ENCODE assay signal across 17 cellular contexts in the genomic region with DNA sequence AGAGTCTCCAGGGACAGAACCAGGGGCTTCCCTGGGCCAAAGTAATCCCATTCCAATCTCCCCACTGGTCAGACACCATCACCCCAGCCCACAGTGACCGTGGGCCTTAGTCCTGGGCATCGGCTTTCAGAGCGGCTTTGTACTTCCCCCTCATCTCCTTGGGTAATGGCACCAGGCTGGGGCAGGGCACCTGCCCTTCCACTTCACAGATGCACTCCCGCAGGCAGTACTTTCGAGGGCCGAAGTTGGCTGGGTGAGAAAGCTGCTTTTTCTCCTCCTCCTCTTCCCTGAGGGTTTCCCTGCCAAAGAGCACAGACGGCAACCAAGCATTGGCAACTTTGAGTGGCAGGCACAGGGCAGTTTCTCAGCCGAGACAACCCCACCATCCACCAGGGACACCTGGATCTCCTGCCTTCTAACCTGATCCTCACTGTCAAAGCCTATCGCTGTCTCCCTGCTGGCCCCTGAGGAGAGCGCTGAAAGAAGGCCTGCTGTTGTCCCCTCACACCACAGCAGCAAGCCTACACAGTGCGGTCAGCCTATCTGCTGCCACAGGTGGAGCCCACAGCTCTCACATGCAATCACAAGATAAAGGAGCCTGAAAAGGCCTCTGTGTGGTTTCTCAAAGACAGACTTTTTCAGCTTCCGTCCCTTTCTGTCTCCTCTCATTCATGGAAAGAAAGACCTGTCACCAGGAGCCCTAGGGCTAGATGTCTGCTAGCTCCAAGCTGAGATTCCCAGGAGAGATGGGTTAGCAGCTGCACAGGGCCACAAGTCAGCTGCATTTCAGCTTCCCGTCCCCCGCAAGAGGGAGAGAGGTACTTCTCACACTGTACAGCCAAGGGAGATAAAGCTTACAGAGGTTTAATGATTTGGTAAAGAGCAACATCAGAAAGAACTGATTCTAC. TPM values are rescaled to one million over a fixed set of nuclear protein-coding genes. Genes with fewer than 3 reads are reported as not detected.
DNase-seq lines count a peak whose midpoint lies in the region; ATAC-seq and TF ChIP-seq lines count a peak whose summit lies in the region.
"Had no signal": no experiment of that assay in that cellular context is flagged by ENCODE, and none has a peak within 500 bp of the region (broad histone marks: within the 10 kb centered on the region; RNA-seq: fewer than 3 reads in every experiment).

No MANE protein-coding gene starts in this region.

- H3K4me2 ChIP-seq in BLaER1, result peak overlapping the region; percentile 89
- H3K4me2 ChIP-seq in DND-41 (ENCODE audit: insufficient read depth, low read length), result no peak overlapping the region

- H3K4me1 ChIP-seq in BLaER1 (peaks cover 78% of the 10 kb centered on the region), DND-41 (ENCODE audit: insufficient read depth, low read length) (no peaks in the 10 kb centered on the region; the same call in 1 of the 2 replicates), mucosa of descending colon (ENCODE audit: low read depth) (no peaks in the 10 kb centered on the region)
- H3K4me1 ChIP-seq: uterus had no signal

- H3K9ac ChIP-seq in BLaER1 (peak overlapping the region; percentile 60), DND-41 (ENCODE audit: low read depth, low read length) (no peak overlapping the region)

- H3K9me3 Mint-ChIP-seq in activated B cell treated with CpG ODN at 0.5 μM for 24 hours, result peaks cover 2% of the 10 kb centered on the region
- no peaks in the 10 kb centered on the region for H3K9me3 Mint-ChIP-seq in endothelial cell (ENCODE audit: unreplicated experiment)
- H3K9me3 Mint-ChIP-seq in HFFc6, result no peaks in the 10 kb centered on the region
- H3K9me3 Mint-ChIP-seq: activated T-cell treated with anti-CD3 and anti-CD28 coated beads, Interleukin-2, amount 50 U/mL, for 72 hours had no signal

- POLR2A ChIA-PET in activated B cell treated with CpG ODN at 0.5 μM for 24 hours (lab: Charles Lee), result interaction anchor here (1.3 kb wide), 1 partner anchor 12 kb away, joined by 3 read pairs; the partner anchor contains the start of gene MRPS25

- no peak for ATAC-seq in DND-41 (ENCODE audit: insufficient read depth, low read depth)
- ATAC-seq in activated B cell treated with CpG ODN at 0.5 μM for 24 hours (ENCODE audit: low read depth), result no peak
- ATAC-seq in mucosa of descending colon, result peak; percentile 6
- no peak for ATAC-seq in GM19324 (IDR thresholded peaks at IDR 0.05; ENCODE audit: low FRiP score, unreplicated experiment)

- TF ChIP-seq CTCF in DND-41 (IDR thresholded peaks at IDR 0.05; ENCODE audit: borderline replicate concordance, extremely low read depth, low read length, poor library complexity, severe bottlenecking), result peak; percentile 1
- TF ChIP-seq CTCF in activated B cell treated with CpG ODN at 0.5 μM for 24 hours (IDR thresholded peaks at IDR 0.05), result no peak
- no peak for TF ChIP-seq CTCF in mucosa of descending colon (IDR thresholded peaks at IDR 0.05)
- no peak for TF ChIP-seq CTCF in endothelial cell (IDR thresholded peaks at IDR 0.05; ENCODE audit: unreplicated experiment)
- no peak for TF ChIP-seq CTCF in HFFc6 (IDR thresholded peaks at IDR 0.05)

- H3K79me2 ChIP-seq in DND-41 (ENCODE audit: insufficient read depth, low read length), result peaks cover 83% of the 10 kb centered on the region

- peaks cover 63% of the 10 kb centered on the region for H3K36me3 ChIP-seq in BLaER1
- peaks cover 82% of the 10 kb centered on the region for H3K36me3 ChIP-seq in DND-41 (ENCODE audit: insufficient read depth, low read length)
- no peaks in the 10 kb centered on the region for H3K36me3 ChIP-seq in mucosa of descending colon (ENCODE audit: low read depth)
- H3K36me3 ChIP-seq: uterus had no signal

- DNase-seq in DND-41 (no peak), activated B cell treated with CpG ODN at 0.5 μM for 24 hours (no peak), mucosa of descending colon (no peak), endothelial cell (ENCODE audit: low spot score) (no peak), HFFc6 (no peak)
- DNase-seq in effector CD8-positive, alpha-beta T cell (lab: John Stamatoyannopoulos, UW), result no peak
- DNase-seq: activated CD4-positive, alpha-beta T cell treated with anti-CD3 and anti-CD28 coated beads for 48 hours; activated T-cell treated with anti-CD3 and anti-CD28 coated beads, Interleukin-2, amount 50 U/mL, for 72 hours; body of pancreas; foreskin melanocyte; NCI-H2227 treated with DMSO at 0.1 percent for 48 hours; PC-3; stimulated activated CD4-positive, alpha-beta T cell treated with anti-CD3 and anti-CD28 coated beads, Interleukin-2, amount 100 ng/mL, for 24 hours; T-cell; uterus had no signal

- peaks cover 94% of the 10 kb centered on the region for H4K20me1 ChIP-seq in BLaER1
- peaks cover 47% of the 10 kb centered on the region; the same call in 1 of the 2 replicates for H4K20me1 ChIP-seq in DND-41 (ENCODE audit: insufficient read depth, low read length)

- peak overlapping the region; percentile 84 for H3K27ac Mint-ChIP-seq in activated B cell treated with CpG ODN at 0.5 μM for 24 hours
- H3K27ac Mint-ChIP-seq in endothelial cell (ENCODE audit: unreplicated experiment), result no peak overlapping the region
- no peak overlapping the region for H3K27ac Mint-ChIP-seq in HFFc6

- no peaks in the 10 kb centered on the region for H3K27me3 ChIP-seq in BLaER1
- H3K27me3 ChIP-seq in DND-41 (ENCODE audit: insufficient read depth, low read length, poor library complexity), result no peaks in the 10 kb centered on the region
- H3K27me3 ChIP-seq: body of pancreas, uterus had no signal

- H3K36me3 Mint-ChIP-seq in activated B cell treated with CpG ODN at 0.5 μM for 24 hours (ENCODE audit: low read depth), result peaks cover 68% of the 10 kb centered on the region
- peaks cover 21% of the 10 kb centered on the region for H3K36me3 Mint-ChIP-seq in endothelial cell (ENCODE audit: low read depth, unreplicated experiment)
- peaks cover 26% of the 10 kb centered on the region for H3K36me3 Mint-ChIP-seq in HFFc6 (ENCODE audit: low read depth)

- no peaks in the 10 kb centered on the region for H3K9me3 ChIP-seq in BLaER1
- no peaks in the 10 kb centered on the region for H3K9me3 ChIP-seq in DND-41 (ENCODE audit: insufficient read depth, low read length, severe bottlenecking)
- no peaks in the 10 kb centered on the region for H3K9me3 ChIP-seq in mucosa of descending colon
- H3K9me3 ChIP-seq: body of pancreas, uterus had no signal

- CTCF ChIA-PET in activated B cell treated with CpG ODN at 0.5 μM for 24 hours (lab: Charles Lee), result interaction anchor here (2.6 kb wide), 1 partner anchor 12 kb away, joined by 14 read pairs; the partner anchor contains the start of gene MRPS25

- intact Hi-C loops in activated B cell treated with CpG ODN at 0.5 μM for 24 hours (cut with micrococcal nuclease) (loop anchor here (5.0 to 10.0 kb wide), 3 partner anchors 65 to 618 kb away; no protein-coding TSS in a partner anchor), mucosa of descending colon (cut with DNase I, micrococcal nuclease) (no loop called here)

- no peaks in the 10 kb centered on the region for H3K27me3 Mint-ChIP-seq in activated B cell treated with CpG ODN at 0.5 μM for 24 hours
- H3K27me3 Mint-ChIP-seq in endothelial cell (ENCODE audit: unreplicated experiment), result peaks cover 10% of the 10 kb centered on the region
- H3K27me3 Mint-ChIP-seq in HFFc6 (ENCODE audit: insufficient read depth), result no peaks in the 10 kb centered on the region
- H3K27me3 Mint-ChIP-seq: T-cell had no signal

- H3K4me1 Mint-ChIP-seq in activated B cell treated with CpG ODN at 0.5 μM for 24 hours (peaks cover 73% of the 10 kb centered on the region), endothelial cell (ENCODE audit: unreplicated experiment) (peaks cover 2% of the 10 kb centered on the region), HFFc6 (ENCODE audit: low read depth) (peaks cover 11% of the 10 kb centered on the region)

- no peak overlapping the region for H2AFZ ChIP-seq in DND-41 (ENCODE audit: low read depth, low read length)

- H3K27ac ChIP-seq in BLaER1, result peak overlapping the region; percentile 78
- H3K27ac ChIP-seq in DND-41 (ENCODE audit: low read length), result no peak overlapping the region
- H3K27ac ChIP-seq: body of pancreas, uterus had no signal

- H3K4me3 Mint-ChIP-seq in activated B cell treated with CpG ODN at 0.5 μM for 24 hours, result no peak overlapping the region
- no peak overlapping the region for H3K4me3 Mint-ChIP-seq in endothelial cell (ENCODE audit: unreplicated experiment)
- no peak overlapping the region for H3K4me3 Mint-ChIP-seq in HFFc6
- H3K4me3 Mint-ChIP-seq: activated T-cell treated with anti-CD3 and anti-CD28 coated beads, Interleukin-2, amount 50 U/mL, for 72 hours; T-cell had no signal

- H3K4me3 ChIP-seq in BLaER1 (no peak overlapping the region; the same call in 1 of the 2 replicates), DND-41 (ENCODE audit: low read depth in 1 of 2, low read length in 2 of 2) (no peak overlapping the region), mucosa of descending colon (no peak overlapping the region)
- H3K4me3 ChIP-seq: body of pancreas, uterus had no signal

RNA-seq across cellular contexts. Expression of gene MRPS25, which starts 12.5 kb away (rescaled TPM):
- total RNA-seq in activated B cell treated with CpG ODN at 0.5 μM for 24 hours (72.4 and 85.9 TPM in 2 replicates), mucosa of descending colon (10 to 100 TPM; 72.1 to 84.0 (median 78.7) TPM), endothelial cell (ENCODE audit: unreplicated experiment) (36.4 TPM)
- 10 to 100 TPM; 31.4 to 45.2 (median 33.4) TPM for total RNA-seq in HFFc6 (2021; fragmentation: NEBNext Ultra II Directional; extraction: Animal tissue kit (Norgen Biotek cat#: 25700))

RNA-seq across cellular contexts. Expression of gene RBSN, which starts 46.4 kb away (rescaled TPM):
- total RNA-seq in activated B cell treated with CpG ODN at 0.5 μM for 24 hours, result 19.8 and 29.0 TPM in 2 replicates
- 10 to 100 TPM; 16.5 to 36.8 (median 18.2) TPM for total RNA-seq in mucosa of descending colon
- total RNA-seq in endothelial cell (ENCODE audit: unreplicated experiment), result 25.7 TPM
- total RNA-seq in HFFc6 (2021; fragmentation: NEBNext Ultra II Directional; extraction: Animal tissue kit (Norgen Biotek cat#: 25700)), result 10 to 100 TPM; 17.6 to 22.2 (median 19.3) TPM
